Comparison of ENCODE assay signal across 16 cellular contexts in the genomic region with DNA sequence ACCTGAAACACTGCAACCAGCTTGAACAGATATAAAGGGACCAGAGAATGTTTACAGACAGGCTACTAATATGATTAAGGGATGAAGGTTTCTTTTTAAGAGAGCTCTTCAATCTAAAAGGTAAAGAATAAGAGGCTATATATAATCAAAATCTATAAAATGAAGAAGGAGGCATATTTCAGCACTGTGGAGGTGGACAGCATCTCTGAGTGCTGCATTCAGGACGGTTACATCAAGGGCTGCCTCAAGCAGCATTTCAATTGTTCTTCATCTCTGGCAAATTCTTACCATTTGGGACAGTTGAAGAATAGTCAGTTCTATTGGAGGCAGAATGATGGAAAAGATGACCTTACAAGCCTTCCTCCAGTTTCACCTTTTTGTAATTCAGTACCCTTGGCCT.
DNase-seq lines count a peak whose midpoint lies in the region; FAIRE-seq and TF ChIP-seq lines count a peak whose summit lies in the region.
"Had no signal": no experiment of that assay in that cellular context is flagged by ENCODE, and none has a peak within 500 bp of the region (broad histone marks: within the 10 kb centered on the region; RNA-seq: fewer than 3 reads in every experiment).

No MANE protein-coding gene starts in this region.

- H2BK12ac ChIP-seq in mesenchymal stem cell (ENCODE audit: low read length in 2 of 2): no peak overlapping the region

- H3K18ac ChIP-seq in mesenchymal stem cell (ENCODE audit: low read depth in 1 of 2, low read length in 2 of 2): no peak overlapping the region

- no peak overlapping the region for H3K27ac ChIP-seq in mesenchymal stem cell (ENCODE audit: low read length, poor library complexity, severe bottlenecking)
- H3K27ac ChIP-seq: BLaER1, parathyroid adenoma, tibial artery had no signal

- H4K8ac ChIP-seq in mesenchymal stem cell (ENCODE audit: low read length): no peak overlapping the region

- H3K27me3 ChIP-seq in mesenchymal stem cell (ENCODE audit: control insufficient read depth in 1 of 2, insufficient read depth in 1 of 2, low read length in 2 of 2): no peaks in the 10 kb centered on the region
- H3K27me3 ChIP-seq: BLaER1, tibial artery had no signal

- TF ChIP-seq POLR2A in H54 (IDR thresholded peaks at IDR 0.05; ENCODE audit: low read depth, low read length) (no peak), NB4 (IDR thresholded peaks at IDR 0.05; ENCODE audit: extremely low read depth, insufficient read length) (no peak)

- H3K4me1 ChIP-seq in mesenchymal stem cell (ENCODE audit: control insufficient read depth, insufficient read depth, low read depth, low read length): no peaks in the 10 kb centered on the region
- H3K4me1 ChIP-seq: BLaER1, parathyroid adenoma, tibial artery had no signal

- no peaks in the 10 kb centered on the region for H3K79me1 ChIP-seq in mesenchymal stem cell (replicated peaks; ENCODE audit: low read length, poor library complexity, severe bottlenecking)

- FAIRE-seq in H54 (lab: Jason Lieb, UNC): peak; percentile 6
- FAIRE-seq: GM19239, small intestine had no signal

- no peaks in the 10 kb centered on the region for H3K36me3 ChIP-seq in mesenchymal stem cell (ENCODE audit: control insufficient read depth in 1 of 2, insufficient read depth in 2 of 2, low read depth in 1 of 2, low read length in 2 of 2)
- H3K36me3 ChIP-seq: BLaER1, tibial artery had no signal

- H3K9me3 ChIP-seq in mesenchymal stem cell (ENCODE audit: control insufficient read depth, low read length): no peaks in the 10 kb centered on the region

- H3K4ac ChIP-seq in mesenchymal stem cell (ENCODE audit: low read depth in 1 of 2, low read length in 2 of 2): no peak overlapping the region

- H2BK15ac ChIP-seq in mesenchymal stem cell (ENCODE audit: low read depth, poor library complexity, severe bottlenecking): no peak overlapping the region

- H2BK5ac ChIP-seq in mesenchymal stem cell (ENCODE audit: low read depth, low read length, poor library complexity, severe bottlenecking): no peak overlapping the region

- H3K4me3 ChIP-seq in NB4 (ENCODE audit: low read depth, low read length) (no peak overlapping the region), choroid plexus epithelial cell (ENCODE audit: low read depth, low read length) (no peak overlapping the region), mesenchymal stem cell (ENCODE audit: insufficient read depth in 1 of 2, low read depth in 1 of 2, low read length in 2 of 2) (no peak overlapping the region)
- H3K4me3 ChIP-seq: BLaER1, tibial artery had no signal

- H3K14ac ChIP-seq in mesenchymal stem cell (ENCODE audit: low read length in 2 of 2): no peak overlapping the region

- H2AK5ac ChIP-seq in mesenchymal stem cell (ENCODE audit: low read length, severe bottlenecking): no peak overlapping the region

- no peak overlapping the region for H3K9ac ChIP-seq in mesenchymal stem cell (ENCODE audit: low read length)
- H3K9ac ChIP-seq: BLaER1, parathyroid adenoma had no signal

- H3K4me2 ChIP-seq in mesenchymal stem cell (ENCODE audit: low read length, poor library complexity, severe bottlenecking): no peak overlapping the region
- H3K4me2 ChIP-seq: BLaER1 had no signal

- no peak overlapping the region for H4K91ac ChIP-seq in mesenchymal stem cell (ENCODE audit: low read length)

- no peak for DNase-seq in H54 (ENCODE audit: insufficient read length, low spot score)
- peak; percentile 22 for DNase-seq in NB4 (ENCODE audit: low read depth)
- peak; percentile 48 for DNase-seq in choroid plexus epithelial cell (ENCODE audit: low read depth)
- peak; percentile 12 for DNase-seq in mesenchymal stem cell
- DNase-seq in superior temporal gyrus (ENCODE audit: extremely low spot score): no peak
- no peak for DNase-seq in T1000 (lab: John Stamatoyannopoulos, UW)
- no peak for DNase-seq in NK-92 (lab: John Stamatoyannopoulos, UW; ENCODE audit: unreplicated experiment)
- DNase-seq: anterior cingulate cortex, NCI-H1436, SHP77 treated with DMSO at 0.1 percent for 48 hours, small intestine, T-helper 2 cell, tibial artery had no signal

- TF ChIP-seq CTCF in NB4 (IDR thresholded peaks at IDR 0.05; ENCODE audit: low read depth, low read length): no peak
- TF ChIP-seq CTCF in choroid plexus epithelial cell (conservative IDR thresholded peaks at IDR 0.05; ENCODE audit: low read depth, low read length): no peak

- WGBS in mesenchymal stem cell: 30% methylated on average over 1 of the region's 1 CpG

- H2AFZ ChIP-seq in mesenchymal stem cell (ENCODE audit: low read depth, low read length): no peak overlapping the region
- H2AFZ ChIP-seq: parathyroid adenoma had no signal

- H3K23ac ChIP-seq in mesenchymal stem cell (ENCODE audit: low read length in 2 of 2): no peak overlapping the region

- no peak overlapping the region for H2BK120ac ChIP-seq in mesenchymal stem cell (ENCODE audit: low read depth, low read length)

Comparison
In these comparisons a context has a peak if more than half of its experiments do, and no peak if none do; other contexts are left out.
1. DNase-seq: peak in NB4 (single experiment), choroid plexus epithelial cell (single experiment) and mesenchymal stem cell (single experiment); none in H54 (single experiment), superior temporal gyrus (single experiment), T1000 (single experiment) and NK-92 (single experiment).